ENCODE assay signal across 8 cellular contexts in the genomic region with DNA sequence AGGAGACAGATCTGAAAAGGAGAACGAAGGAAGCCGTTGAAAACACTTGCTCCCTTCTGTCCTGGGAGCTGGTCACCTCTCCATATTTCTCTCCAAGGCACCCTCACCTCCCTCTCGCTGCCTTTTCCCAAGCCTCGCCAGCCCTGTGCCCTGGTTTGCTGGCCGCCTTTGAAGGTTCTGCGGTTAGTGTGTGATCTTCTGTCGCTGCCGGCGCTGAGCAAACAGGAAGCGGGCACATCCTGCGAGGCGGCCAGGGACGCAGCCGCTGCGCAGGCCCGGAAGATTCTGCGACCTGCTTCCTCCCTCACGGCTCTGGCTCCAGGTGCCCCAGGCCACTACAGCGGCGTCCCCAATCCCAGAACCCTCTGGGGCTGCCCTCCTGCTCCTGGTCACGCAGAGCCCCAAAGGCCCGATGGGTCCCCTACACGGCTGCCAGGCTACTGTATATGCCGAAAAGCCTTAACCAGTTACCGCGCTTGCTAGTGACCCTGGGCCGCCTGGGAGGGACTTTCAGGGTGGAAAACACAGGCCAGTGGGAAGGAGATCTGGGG.
DNase-seq lines count a peak whose midpoint lies in the region; ATAC-seq lines count a peak whose summit lies in the region.

No MANE protein-coding gene starts in this region.

- no peaks in the 10 kb centered on the region for H3K27me3 Mint-ChIP-seq in stimulated activated memory B cell treated with anti-CD40 and anti-IgM and Interleukin-4, amounts not matched to agents 10 μg/mL and 1 μg/mL and 100 μg/mL, for 72 hours

- peaks cover 55% of the 10 kb centered on the region for H3K4me1 Mint-ChIP-seq in stimulated activated memory B cell treated with anti-CD40 and anti-IgM and Interleukin-4, amounts not matched to agents 10 μg/mL and 1 μg/mL and 100 μg/mL, for 72 hours

- H3K4me3 ChIP-seq in BLaER1: peak overlapping the region; percentile 30

- H3K9me3 Mint-ChIP-seq in stimulated activated memory B cell treated with anti-CD40 and anti-IgM and Interleukin-4, amounts not matched to agents 10 μg/mL and 1 μg/mL and 100 μg/mL, for 72 hours: peaks cover 3% of the 10 kb centered on the region

- H3K27ac ChIP-seq in BLaER1: peak overlapping the region; percentile 94

- H3K27me3 ChIP-seq in BLaER1: peaks cover 81% of the 10 kb centered on the region

- peak overlapping the region; percentile 89 for H3K4me2 ChIP-seq in BLaER1

- peaks cover 10% of the 10 kb centered on the region for H4K20me1 ChIP-seq in BLaER1

- H3K36me3 ChIP-seq in BLaER1: peaks cover 5% of the 10 kb centered on the region

- peak overlapping the region; percentile 94 for H3K27ac Mint-ChIP-seq in stimulated activated memory B cell treated with anti-CD40 and anti-IgM and Interleukin-4, amounts not matched to agents 10 μg/mL and 1 μg/mL and 100 μg/mL, for 72 hours

- peaks cover 26% of the 10 kb centered on the region for H3K36me3 Mint-ChIP-seq in stimulated activated memory B cell treated with anti-CD40 and anti-IgM and Interleukin-4, amounts not matched to agents 10 μg/mL and 1 μg/mL and 100 μg/mL, for 72 hours

- peaks cover 85% of the 10 kb centered on the region for H3K4me1 ChIP-seq in BLaER1

- H3K9ac ChIP-seq in BLaER1: peak overlapping the region; percentile 62

- DNase-seq in NCI-H526 treated with DMSO at 0.1 percent for 48 hours (lab: John Stamatoyannopoulos, UW) (peak; percentile 16), kidney tubule cell (ENCODE audit: low spot score) (peak; percentile 26), NCI-H1436 (lab: John Stamatoyannopoulos, UW) (no peak), NCI-H82 (lab: John Stamatoyannopoulos, UW) (no peak)
- DNase-seq in activated T-cell treated with anti-CD3 and anti-CD28 coated beads, Interleukin-2, amount 50 U/mL, for 48 hours: peak; percentile 79 to 82

- peak overlapping the region; percentile 81 for H3K4me3 Mint-ChIP-seq in stimulated activated memory B cell treated with anti-CD40 and anti-IgM and Interleukin-4, amounts not matched to agents 10 μg/mL and 1 μg/mL and 100 μg/mL, for 72 hours

- H3K9me3 ChIP-seq in BLaER1: no peaks in the 10 kb centered on the region

- ATAC-seq in GM21423 (IDR thresholded peaks at IDR 0.05; ENCODE audit: unreplicated experiment): peak; percentile 28
- peak; percentile 48 for ATAC-seq in stimulated activated memory B cell treated with anti-CD40 and anti-IgM and Interleukin-4, amounts not matched to agents 10 μg/mL and 1 μg/mL and 100 μg/mL, for 72 hours

Comparison
In these comparisons a context has a peak if more than half of its experiments do, and no peak if none do; other contexts are left out.
1. DNase-seq: peak in NCI-H526 treated with DMSO at 0.1 percent for 48 hours (single experiment), activated T-cell treated with anti-CD3 and anti-CD28 coated beads, Interleukin-2, amount 50 U/mL, for 48 hours (2 of 2) and kidney tubule cell (single experiment); none in NCI-H1436 (single experiment) and NCI-H82 (single experiment).